8 cellular contexts compared by ENCODE assay signal in the genomic region with DNA sequence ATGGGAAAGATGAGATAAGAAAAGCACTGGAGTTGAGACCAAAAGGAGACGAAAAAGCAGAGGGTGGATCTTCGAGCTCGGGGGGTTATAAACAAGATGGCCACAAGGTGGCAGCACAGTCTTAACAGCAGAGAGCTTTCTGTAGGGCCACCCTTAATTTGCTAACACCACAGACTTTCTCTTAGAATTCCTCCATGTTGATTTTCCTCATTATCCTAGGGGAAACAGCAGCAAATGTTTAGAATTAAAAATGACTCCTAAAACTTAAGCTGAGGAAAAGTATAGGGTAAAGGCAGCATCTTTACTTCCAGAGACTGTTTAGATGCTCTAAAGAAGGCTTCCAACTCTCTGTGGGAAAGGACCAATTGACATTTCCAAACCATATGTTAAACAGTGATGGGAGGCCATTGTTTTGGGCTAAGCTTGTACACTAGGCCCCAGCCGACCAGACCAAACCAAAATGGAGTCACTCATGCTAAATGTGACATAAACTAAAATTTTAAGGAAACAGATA. TPM values are rescaled to one million over a fixed set of nuclear protein-coding genes. Genes with fewer than 3 reads are reported as not detected.
DNase-seq lines count a peak whose midpoint lies in the region; ATAC-seq, FAIRE-seq and TF ChIP-seq lines count a peak whose summit lies in the region.

No MANE protein-coding gene starts in this region.

- no peak overlapping the region for H3K27ac ChIP-seq in H1 (ENCODE audit: low read depth, low read length)

- peaks cover 0 to 7% of the 10 kb centered on the region in 2 experiments; a peak in 1 of 4 replicates for H3K9me3 ChIP-seq in H1 (ENCODE audit: insufficient read depth in 2 of 2, low read depth in 1 of 2, low read length in 1 of 2)

- H2AFZ ChIP-seq in H1 (ENCODE audit: low read length), result peak overlapping the region; percentile 74

- ATAC-seq in activated CD8-positive, alpha-beta T cell treated with anti-CD3 and anti-CD28 coated beads, Interleukin-2, amount 10 ng/mL, durations not matched to agents 7 days and 5 days, result peak; percentile 70

- no peak overlapping the region for H2BK120ac ChIP-seq in H1 (replicated peaks; ENCODE audit: low read depth, low read length)

- H4K91ac ChIP-seq in H1 (replicated peaks; ENCODE audit: insufficient read length, low read length), result no peak overlapping the region

- DNase-seq in GM18507 (ENCODE audit: extremely low spot score, insufficient read length, low read depth) (peak; percentile 42), HK-2 (ENCODE audit: unreplicated experiment) (peak; percentile 75), NCI-H82 treated with DMSO at 0.1 percent for 48 hours (lab: John Stamatoyannopoulos, UW; ENCODE audit: unreplicated experiment) (peak; percentile 82), H1 (ENCODE audit: low read depth in 1 of 2, low spot score in 2 of 2) (peak; percentile 57 to 89), mesothelial cell of epicardium (ENCODE audit: low spot score in 2 of 2, unreplicated experiment in 2 of 2) (peak; percentile 62 to 88)
- peak; percentile 82 for DNase-seq in activated CD8-positive, alpha-beta T cell treated with anti-CD3 and anti-CD28 coated beads, Interleukin-2, amount 10 ng/mL, durations not matched to agents 7 days and 5 days
- DNase-seq in stimulated activated CD8-positive, alpha-beta memory T cell treated with anti-CD3 and anti-CD28 coated beads, Interleukin-4, amount 100 ng/mL, for 1 hour (ENCODE audit: low read depth in 2 of 2, low spot score in 1 of 2), result peak; percentile 45 to 61

- FAIRE-seq in A204.1 (lab: Jason Lieb, UNC), result peak; percentile 74
- peak; percentile 85 for FAIRE-seq in GM18507 (lab: Jason Lieb, UNC)
- peak; percentile 92 for FAIRE-seq in H1 (lab: Jason Lieb, UNC)

- no peaks in the 10 kb centered on the region for H3K79me1 ChIP-seq in H1 (ENCODE audit: low read depth, low read length)

- no peaks in the 10 kb centered on the region for H3K79me2 ChIP-seq in H1 (ENCODE audit: control insufficient read depth in 1 of 2, insufficient read depth in 2 of 2, low read length in 2 of 2)

- H3K4me2 ChIP-seq in H1 (ENCODE audit: insufficient read depth in 1 of 2, low read depth in 2 of 2, low read length in 2 of 2), result no peak overlapping the region

- no peak overlapping the region for H4K5ac ChIP-seq in H1 (ENCODE audit: insufficient read length, low read depth, low read length)

- H3K4me3 Mint-ChIP-seq in activated CD8-positive, alpha-beta T cell treated with anti-CD3 and anti-CD28 coated beads, Interleukin-2, amount 10 ng/mL, durations not matched to agents 7 days and 5 days, result no peak overlapping the region
- H3K4me3 Mint-ChIP-seq in mesothelial cell of epicardium, result no peak overlapping the region

- no peaks in the 10 kb centered on the region for H3K27me3 ChIP-seq in H1 (replicated peaks in 1 of 4; ENCODE audit: control insufficient read depth in 3 of 4, extremely low read depth in 1 of 4, insufficient read depth in 3 of 4, low read length in 3 of 4)

- H3K36me3 ChIP-seq in H1 (ENCODE audit: control insufficient read depth in 2 of 4, insufficient read depth in 4 of 4, low read length in 3 of 4), result no peaks in the 10 kb centered on the region

- H3K27ac Mint-ChIP-seq in activated CD8-positive, alpha-beta T cell treated with anti-CD3 and anti-CD28 coated beads, Interleukin-2, amount 10 ng/mL, durations not matched to agents 7 days and 5 days, result no peak overlapping the region
- no peak overlapping the region for H3K27ac Mint-ChIP-seq in mesothelial cell of epicardium

- H3K14ac ChIP-seq in H1 (ENCODE audit: insufficient read length), result no peak overlapping the region

- H3K18ac ChIP-seq in H1 (ENCODE audit: extremely low read depth, low read length), result no peak overlapping the region

- peak; percentile 94 to 95 for TF ChIP-seq RAD21 in H1 (IDR thresholded peaks at IDR 0.05 in 1 of 2, conservative IDR thresholded peaks at IDR 0.05 in 1 of 2; ENCODE audit: low read depth in 2 of 2, low read length in 2 of 2)

- H3K4me3 ChIP-seq in H1 (ENCODE audit: extremely low read depth in 1 of 4, insufficient read depth in 2 of 4, low read depth in 3 of 4, low read length in 4 of 4), result no peak overlapping the region

- H3K4me1 Mint-ChIP-seq in activated CD8-positive, alpha-beta T cell treated with anti-CD3 and anti-CD28 coated beads, Interleukin-2, amount 10 ng/mL, durations not matched to agents 7 days and 5 days (ENCODE audit: low read depth), result peaks cover 39% of the 10 kb centered on the region
- peaks cover 11% of the 10 kb centered on the region for H3K4me1 Mint-ChIP-seq in mesothelial cell of epicardium

- H3K27me3 Mint-ChIP-seq in activated CD8-positive, alpha-beta T cell treated with anti-CD3 and anti-CD28 coated beads, Interleukin-2, amount 10 ng/mL, durations not matched to agents 7 days and 5 days (ENCODE audit: low read depth), result peaks cover 4% of the 10 kb centered on the region
- H3K27me3 Mint-ChIP-seq in mesothelial cell of epicardium (ENCODE audit: low read depth), result no peaks in the 10 kb centered on the region

- POLR2A ChIA-PET in activated CD8-positive, alpha-beta T cell treated with anti-CD3 and anti-CD28 coated beads, Interleukin-2, amount 10 ng/mL, durations not matched to agents 7 days and 5 days (lab: Charles Lee), result interaction anchor here (2.3 to 5.9 kb wide), 2 partner anchors 21 to 260 kb away, joined by 6 to 29 read pairs; partner anchors contain the start of gene ARPC5
- POLR2A ChIA-PET in H1 (lab: Charles Lee; ENCODE audit: partially characterized antibody), result interaction anchor here (0.6 to 0.8 kb wide), 3 partner anchors 29 to 374 kb away, joined by 3 to 4 read pairs (median 4); no protein-coding TSS in a partner anchor

- H3K9me3 Mint-ChIP-seq in activated CD8-positive, alpha-beta T cell treated with anti-CD3 and anti-CD28 coated beads, Interleukin-2, amount 10 ng/mL, durations not matched to agents 7 days and 5 days (ENCODE audit: insufficient read depth), result no peaks in the 10 kb centered on the region
- peaks cover 8% of the 10 kb centered on the region for H3K9me3 Mint-ChIP-seq in mesothelial cell of epicardium

- no peak for TF ChIP-seq EP300 in H1 (IDR thresholded peaks at IDR 0.05; ENCODE audit: borderline replicate concordance in 1 of 2, low read depth in 2 of 2, low read length in 2 of 2)

- no peak overlapping the region for H3K9ac ChIP-seq in H1 (replicated peaks in 1 of 4; ENCODE audit: extremely low read depth in 1 of 4, low read depth in 3 of 4, low read length in 3 of 4)

- H3K36me3 Mint-ChIP-seq in activated CD8-positive, alpha-beta T cell treated with anti-CD3 and anti-CD28 coated beads, Interleukin-2, amount 10 ng/mL, durations not matched to agents 7 days and 5 days (ENCODE audit: low read depth), result no peaks in the 10 kb centered on the region
- H3K36me3 Mint-ChIP-seq in mesothelial cell of epicardium, result peaks cover 2% of the 10 kb centered on the region

- no peak overlapping the region for H4K8ac ChIP-seq in H1 (ENCODE audit: extremely low read depth, insufficient read depth, low read length)

- no peak overlapping the region for H2BK20ac ChIP-seq in H1 (ENCODE audit: low read length)

- no peak overlapping the region for H2AK5ac ChIP-seq in H1 (ENCODE audit: low read depth, low read length)

- no peak overlapping the region for H2BK15ac ChIP-seq in H1 (ENCODE audit: low read length)

- H3K56ac ChIP-seq in H1 (replicated peaks; ENCODE audit: insufficient read length, low read depth, low read length), result no peak overlapping the region

- H2BK5ac ChIP-seq in H1 (ENCODE audit: low read depth, low read length), result no peak overlapping the region

- WGBS in H1 (ENCODE audit: extremely low coverage in 1 of 2, insufficient coverage in 1 of 2, insufficient read length in 1 of 2, insufficient replicate concordance in 2 of 2, low coverage in 1 of 2, low lambda C conversion rate in 2 of 2, missing lambda C conversion rate in 1 of 2), 2 experiments, result 35% methylated on average over 4 of the region's 4 CpGs; no CpG with 5 or more reads in 1 of the 2 experiments

- H3K4ac ChIP-seq in H1 (replicated peaks; ENCODE audit: insufficient read length, low read depth, low read length), result no peak overlapping the region

- no peaks in the 10 kb centered on the region for H3K4me1 ChIP-seq in H1 (replicated peaks in 1 of 4; ENCODE audit: control insufficient read depth in 3 of 4, insufficient read depth in 4 of 4, low read length in 3 of 4)

- CTCF ChIA-PET in activated CD8-positive, alpha-beta T cell treated with anti-CD3 and anti-CD28 coated beads, Interleukin-2, amount 10 ng/mL, durations not matched to agents 7 days and 5 days (lab: Charles Lee), result interaction anchor here (0.7 to 6.2 kb wide), 50 partner anchors 8 to 1008 kb away, joined by 3 to 188 read pairs (median 4); partner anchors contain the start of genes ARPC5 and TSEN15
- CTCF ChIA-PET in H1 (lab: Charles Lee; ENCODE audit: partially characterized antibody), result interaction anchor here (0.6 to 6.2 kb wide), 39 partner anchors 9 to 643 kb away, joined by 3 to 87 read pairs (median 4); no protein-coding TSS in a partner anchor

- H3K23me2 ChIP-seq in H1 (ENCODE audit: low read depth, low read length), result no peaks in the 10 kb centered on the region

- H2BK12ac ChIP-seq in H1 (ENCODE audit: low read depth, low read length), result no peak overlapping the region

- H3K23ac ChIP-seq in H1 (ENCODE audit: insufficient read length), result no peak overlapping the region

- peak; percentile 56 to 84 (median 80) for TF ChIP-seq CTCF in H1 (IDR thresholded peaks at IDR 0.05; ENCODE audit: control extremely low read depth in 1 of 3, insufficient read depth in 1 of 3, low read depth in 1 of 3, low read length in 3 of 3)
- peak; percentile 89 for TF ChIP-seq CTCF in mesothelial cell of epicardium (IDR thresholded peaks at IDR 0.05; ENCODE audit: unreplicated experiment)

- no peak for TF ChIP-seq POLR2A in H1 (IDR thresholded peaks at IDR 0.05; ENCODE audit: control extremely low read depth in 1 of 2, low read depth in 2 of 2, low read length in 2 of 2)

- no peaks in the 10 kb centered on the region for H4K20me1 ChIP-seq in H1 (replicated peaks in 1 of 2; ENCODE audit: control insufficient read depth in 1 of 2, insufficient read depth in 2 of 2, low read length in 2 of 2)

RNA-seq across cellular contexts. Expression of gene APOBEC4, which starts 2.5 kb away (rescaled TPM):
- not detected for total RNA-seq in activated CD8-positive, alpha-beta T cell treated with anti-CD3 and anti-CD28 coated beads, Interleukin-2, amount 10 ng/mL, durations not matched to agents 7 days and 5 days
- not detected in 2 replicates for total RNA-seq in H1 (2021; fragmentation: NEBNext Ultra II Directional; extraction: Animal tissue kit (Norgen Biotek cat#: 25700))
- not detected in 2 replicates for polyA plus RNA-seq in H1 (2011; rRNA removed)
- not detected for polyA plus RNA-seq in H1 (2011; cell fraction: cytosol; rRNA removed)
- polyA plus RNA-seq in H1 (2011; cell fraction: nucleus; rRNA removed), result not detected
- polyA plus RNA-seq in H1 (2012, experiment 1 of 2), result not detected in 4 replicates
- not detected for polyA plus RNA-seq in H1 (2012, experiment 2 of 2)
- not detected for polyA plus RNA-seq in H1 (2013, experiment 1 of 2)
- not detected for polyA plus RNA-seq in H1 (2013, experiment 2 of 2)
- not detected in 2 replicates for polyA minus RNA-seq in H1 (2011; rRNA and poly(A)+ RNA removed)
- not detected for polyA minus RNA-seq in H1 (2011; cell fraction: cytosol; rRNA and poly(A)+ RNA removed)
- not detected for polyA minus RNA-seq in H1 (2011; cell fraction: nucleus; rRNA and poly(A)+ RNA removed)
- total RNA-seq in mesothelial cell of epicardium, result not detected in 3 replicates

RNA-seq across cellular contexts. Expression of gene ARPC5, which starts 20.0 kb away (rescaled TPM):
- total RNA-seq in activated CD8-positive, alpha-beta T cell treated with anti-CD3 and anti-CD28 coated beads, Interleukin-2, amount 10 ng/mL, durations not matched to agents 7 days and 5 days, result 100 to 1,000 TPM; 271 to 274 TPM
- 58.9 and 60.8 TPM in 2 replicates for total RNA-seq in H1 (2021; fragmentation: NEBNext Ultra II Directional; extraction: Animal tissue kit (Norgen Biotek cat#: 25700))
- polyA plus RNA-seq in H1 (2011; rRNA removed), result 15.1 and 24.0 TPM in 2 replicates
- polyA plus RNA-seq in H1 (2011; cell fraction: cytosol; rRNA removed), result 35.4 TPM
- polyA plus RNA-seq in H1 (2011; cell fraction: nucleus; rRNA removed), result 10.3 TPM
- polyA plus RNA-seq in H1 (2012, experiment 1 of 2), result 59.1 to 87.7 TPM (median 68.2 TPM) in 4 replicates
- polyA plus RNA-seq in H1 (2012, experiment 2 of 2), result 12.6 TPM
- 52.8 TPM for polyA plus RNA-seq in H1 (2013, experiment 1 of 2)
- 53.5 TPM for polyA plus RNA-seq in H1 (2013, experiment 2 of 2)
- 14.8 and 17.4 TPM in 2 replicates for polyA minus RNA-seq in H1 (2011; rRNA and poly(A)+ RNA removed)
- polyA minus RNA-seq in H1 (2011; cell fraction: cytosol; rRNA and poly(A)+ RNA removed), result 39.9 TPM
- polyA minus RNA-seq in H1 (2011; cell fraction: nucleus; rRNA and poly(A)+ RNA removed), result 12.0 TPM
- 72.9 to 75.7 TPM (median 73.9 TPM) in 3 replicates for total RNA-seq in mesothelial cell of epicardium
